Comparison of ENCODE assay signal across 23 cellular contexts in genomic region chr9:72855890-72856523, GRCh38.
"Had no signal": no experiment of that assay in that cellular context is flagged by ENCODE, and none has a peak within 500 bp of the region (broad histone marks: within the 10 kb centered on the region; RNA-seq: fewer than 3 reads in every experiment).

No MANE protein-coding gene starts in this region.

- H3K27me3 ChIP-seq: adrenal gland, ascending aorta, colonic mucosa, dorsolateral prefrontal cortex, right lobe of liver, stomach, suprapubic skin, tibial nerve had no signal

- H3K4me1 ChIP-seq: colonic mucosa had no signal

- H3K36me3 Mint-ChIP-seq: activated naive CD8-positive, alpha-beta T cell had no signal

- H3K27me3 Mint-ChIP-seq: activated CD4-positive, alpha-beta T cell treated with anti-CD3 and anti-CD28 coated beads, Interleukin-2, amount 10 ng/mL, durations not matched to agents 24 days and 14 days; activated CD8-positive, alpha-beta T cell treated with anti-CD3 and anti-CD28 coated beads for 36 hours; effector memory CD8-positive, alpha-beta T cell; naive B cell had no signal

- H3K4me1 Mint-ChIP-seq: activated CD4-positive, alpha-beta T cell treated with anti-CD3 and anti-CD28 coated beads, Interleukin-2, amount 10 ng/mL, durations not matched to agents 24 days and 14 days had no signal

- H3K36me3 ChIP-seq: adrenal gland, ascending aorta, colonic mucosa, lower lobe of right lung, right lobe of liver, stomach, suprapubic skin, tibial nerve had no signal

- H3K4me3 Mint-ChIP-seq: activated CD4-positive, alpha-beta T cell treated with anti-CD3 and anti-CD28 coated beads, Interleukin-2, amount 10 ng/mL, durations not matched to agents 24 days and 14 days; activated CD8-positive, alpha-beta T cell treated with anti-CD3 and anti-CD28 coated beads for 36 hours; activated naive CD8-positive, alpha-beta T cell; effector memory CD8-positive, alpha-beta T cell; naive B cell; neural crest cell had no signal

- FAIRE-seq: urothelium cell line had no signal

- H3K27ac ChIP-seq: adrenal gland, ascending aorta, colonic mucosa, lower lobe of right lung, skin epidermis, stomach, suprapubic skin, tibial nerve had no signal

- H3K9me3 Mint-ChIP-seq: activated CD4-positive, alpha-beta T cell treated with anti-CD3 and anti-CD28 coated beads, Interleukin-2, amount 10 ng/mL, durations not matched to agents 24 days and 14 days; activated CD8-positive, alpha-beta T cell treated with anti-CD3 and anti-CD28 coated beads for 36 hours; effector memory CD8-positive, alpha-beta T cell; neural crest cell had no signal

- H3K27ac Mint-ChIP-seq: activated CD4-positive, alpha-beta T cell treated with anti-CD3 and anti-CD28 coated beads, Interleukin-2, amount 10 ng/mL, durations not matched to agents 24 days and 14 days; activated CD8-positive, alpha-beta T cell treated with anti-CD3 and anti-CD28 coated beads for 36 hours; activated naive CD8-positive, alpha-beta T cell; effector memory CD8-positive, alpha-beta T cell; naive B cell had no signal

- H3K4me3 ChIP-seq: adrenal gland, ascending aorta, colonic mucosa, lower lobe of right lung, right lobe of liver, skin epidermis, stomach, suprapubic skin, tibial nerve had no signal

- H3K9me3 ChIP-seq: ascending aorta, colonic mucosa, lower lobe of right lung, right lobe of liver, stomach, suprapubic skin, tibial nerve had no signal

- DNase-seq: activated CD4-positive, alpha-beta T cell treated with anti-CD3 and anti-CD28 coated beads, Interleukin-2, amount 10 ng/mL, durations not matched to agents 24 days and 14 days; activated CD8-positive, alpha-beta T cell treated with anti-CD3 and anti-CD28 coated beads for 36 hours; adrenal gland; central memory CD4-positive, alpha-beta T cell; colonic mucosa; effector memory CD8-positive, alpha-beta T cell; foreskin fibroblast; lower lobe of right lung; naive B cell; posterior cingulate gyrus; right lobe of liver; stimulated activated CD4-positive, alpha-beta T cell treated with anti-CD3 and anti-CD28 coated beads, Interleukin-1b, Interleukin-23, amount 100 ng/mL, for 48 hours; stomach; T-helper 9 cell had no signal

- ATAC-seq: activated CD4-positive, CD25-positive, alpha-beta regulatory T cell treated with anti-CD3 and anti-CD28 coated beads, Interleukin-2, amount 50 U/mL, for 24 hours; activated CD8-positive, alpha-beta T cell treated with anti-CD3 and anti-CD28 coated beads for 36 hours; effector memory CD8-positive, alpha-beta T cell had no signal
